Comparison of ENCODE assay signal across 8 cellular contexts in the genomic region with DNA sequence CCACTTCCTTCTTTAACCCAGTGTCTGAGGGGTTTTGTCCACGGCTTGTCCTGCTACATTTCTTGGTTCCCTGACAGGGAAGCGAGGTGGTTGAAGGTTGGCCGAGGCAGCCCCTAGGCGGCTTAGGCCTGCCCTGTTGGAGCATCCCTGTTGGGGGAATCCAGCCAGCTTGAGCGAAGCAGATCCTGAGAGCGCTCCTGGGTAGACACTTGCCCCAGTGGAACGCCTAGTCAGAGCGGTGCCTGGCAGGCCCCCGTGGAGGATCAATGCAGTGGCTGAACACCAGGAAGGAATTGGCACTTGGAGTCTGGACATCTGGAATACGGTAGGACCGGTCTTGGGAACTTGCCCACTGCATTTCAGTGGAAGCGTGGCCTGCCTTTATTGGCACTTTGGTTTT.
"Had no signal": no experiment of that assay in that cellular context is flagged by ENCODE, and none has a peak within 500 bp of the region (broad histone marks: within the 10 kb centered on the region; RNA-seq: fewer than 3 reads in every experiment).

No MANE protein-coding gene starts in this region.

- ATAC-seq: GM12878 had no signal

- DNase-seq: GDM1, GF-D8 had no signal

- H3K4me3 ChIP-seq: GM12878 had no signal

- FAIRE-seq: G401.6, GM12878, GM12891, GM12892, GM18507, GM19239 had no signal
